ENCODE assay signal across 8 cellular contexts in the genomic region with DNA sequence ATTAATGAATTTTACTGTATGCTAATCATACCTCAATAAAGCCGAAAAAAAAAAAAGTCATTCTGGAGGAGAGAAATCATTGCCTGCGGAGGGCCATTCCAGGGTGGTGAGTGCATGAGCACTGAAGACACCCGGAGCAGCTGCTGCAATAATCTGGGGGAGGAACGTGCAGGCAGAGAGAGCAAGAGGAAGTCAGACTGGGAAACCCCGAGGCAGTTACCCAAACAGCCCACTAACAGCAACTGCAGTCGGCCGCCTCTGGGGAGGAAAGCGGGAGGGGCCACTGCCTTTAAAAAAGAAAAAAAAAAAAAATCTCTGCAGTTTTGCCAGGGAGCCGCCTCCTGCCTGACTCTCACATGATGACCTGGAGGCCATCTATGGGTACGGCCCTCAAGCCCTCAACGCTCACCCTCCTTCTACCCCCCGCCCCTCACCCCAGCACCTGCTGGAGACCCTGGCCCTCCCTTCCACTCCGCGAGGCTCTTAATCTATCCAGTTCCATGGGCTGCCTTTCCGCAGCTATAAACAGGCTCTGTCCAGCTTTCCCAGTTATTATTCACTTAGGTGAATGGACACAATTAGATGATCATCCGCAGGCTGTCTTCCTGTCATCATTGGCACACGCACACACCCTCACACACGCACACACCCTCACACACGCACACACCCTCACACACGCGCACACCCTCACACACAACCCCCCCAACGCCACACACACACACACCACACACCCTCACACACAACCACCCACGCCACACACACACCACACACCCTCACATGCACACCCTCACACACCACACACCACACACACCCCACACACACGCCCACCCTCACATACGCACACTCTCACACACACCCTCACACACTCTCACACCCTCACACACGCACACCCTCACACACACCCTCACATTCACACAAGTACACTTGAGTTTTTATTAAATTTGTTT. TPM values are rescaled to one million over a fixed set of nuclear protein-coding genes. Genes with fewer than 3 reads are reported as not detected.
DNase-seq lines count a peak whose midpoint lies in the region; ATAC-seq and TF ChIP-seq lines count a peak whose summit lies in the region.

No MANE protein-coding gene starts in this region.

- no peaks in the 10 kb centered on the region for H3K36me3 ChIP-seq in hepatocyte (replicated peaks; ENCODE audit: insufficient read depth, low read depth)

- CTCF ChIA-PET in RWPE1 (lab: Yijun Ruan, JAX), result interaction anchor here (0.7 to 1.0 kb wide), 3 partner anchors 22 to 345 kb away, joined by 3 to 8 read pairs (median 3); partner anchors contain the start of gene DUSP9

- 62% methylated on average over 23 of the region's 26 CpGs for WGBS in hepatocyte (ENCODE audit: low lambda C conversion rate, missing lambda C conversion rate)

- no peak overlapping the region for H3K4me3 ChIP-seq in hepatocyte

- ATAC-seq in GM19463 (IDR thresholded peaks at IDR 0.05; ENCODE audit: unreplicated experiment), result peak; percentile 87
- ATAC-seq in HG03457 (IDR thresholded peaks at IDR 0.05; ENCODE audit: unreplicated experiment), result no peak

- POLR2A ChIA-PET in RWPE1 (lab: Yijun Ruan, JAX; ENCODE audit: low non-redundant PET), result no interaction called here

- no peaks in the 10 kb centered on the region for H3K4me1 ChIP-seq in hepatocyte (ENCODE audit: insufficient read depth)

- H3K27ac ChIP-seq in RWPE1 (peak overlapping the region; percentile 89), hepatocyte (no peak overlapping the region)

- H3K9me2 ChIP-seq in hepatocyte (replicated peaks; ENCODE audit: insufficient read depth), result no peaks in the 10 kb centered on the region

- H3K9me3 ChIP-seq in hepatocyte (ENCODE audit: low read depth), result no peaks in the 10 kb centered on the region

- H3K4me2 ChIP-seq in hepatocyte, result no peak overlapping the region

- H4K20me1 ChIP-seq in hepatocyte (ENCODE audit: insufficient read depth, poor library complexity, severe bottlenecking), result no peaks in the 10 kb centered on the region

- H2AFZ ChIP-seq in hepatocyte, result no peak overlapping the region

- TF ChIP-seq CTCF in RWPE1 (conservative IDR thresholded peaks at IDR 0.05; ENCODE audit: low read depth), result no peak
- no peak for TF ChIP-seq CTCF in hepatocyte (IDR thresholded peaks at IDR 0.05; ENCODE audit: poor library complexity)

- DNase-seq in Caki2 (ENCODE audit: low read depth) (peak; percentile 81), HS-5 (ENCODE audit: low read depth) (peak; percentile 65), RWPE1 (ENCODE audit: low spot score) (peak; percentile 81), hepatocyte (ENCODE audit: low spot score) (peak; percentile 43)
- peak; percentile 62 for DNase-seq in activated naive CD4-positive, alpha-beta T cell treated with anti-CD3 and anti-CD28 coated beads, Interleukin-2, amount 50 U/mL, for 16 hours
- peak; percentile 20 to 57 (median 32) for DNase-seq in stimulated activated CD4-positive, alpha-beta T cell treated with anti-CD3 and anti-CD28 coated beads, TNF-alpha, amount 100 ng/mL, for 24 hours (ENCODE audit: low read depth in 3 of 3)

- no peaks in the 10 kb centered on the region for H3K79me2 ChIP-seq in hepatocyte

- H3K27me3 ChIP-seq in hepatocyte, result no peaks in the 10 kb centered on the region

- in situ Hi-C loops in Caki2 (cut with HindIII; ENCODE audit: low pct_unique_long_range_greater_than_20kb, low sequenced_read_pairs), result no loop called here

RNA-seq across cellular contexts. Expression of gene AVPR2, which starts 3.4 kb away (rescaled TPM):
- 0.09 TPM in 1 of 2 replicates, not detected in the other for total RNA-seq in Caki2 (2014; rRNA removed; shearing (Covaris generic); ENCODE audit: low replicate concordance)
- 1.2 TPM in 1 of 2 replicates, not detected in the other for total RNA-seq in hepatocyte
- not detected in 2 replicates for polyA plus RNA-seq in hepatocyte

RNA-seq across cellular contexts. Expression of gene L1CAM, which starts 15.1 kb away (rescaled TPM):
- 37.1 and 49.7 TPM in 2 replicates for total RNA-seq in Caki2 (2014; rRNA removed; shearing (Covaris generic); ENCODE audit: low replicate concordance)
- total RNA-seq in hepatocyte, result 0.12 and 0.33 TPM in 2 replicates
- 0.40 and 0.69 TPM in 2 replicates for polyA plus RNA-seq in hepatocyte

RNA-seq across cellular contexts. Expression of gene ARHGAP4, which starts 25.0 kb away (rescaled TPM):
- 8.1 and 15.3 TPM in 2 replicates for total RNA-seq in Caki2 (2014; rRNA removed; shearing (Covaris generic); ENCODE audit: low replicate concordance)
- total RNA-seq in hepatocyte, result 3.3 and 6.4 TPM in 2 replicates
- polyA plus RNA-seq in hepatocyte, result 6.2 and 10.3 TPM in 2 replicates

RNA-seq across cellular contexts. Expression of gene NAA10, which starts 33.8 kb away (rescaled TPM):
- 119 and 121 TPM in 2 replicates for total RNA-seq in Caki2 (2014; rRNA removed; shearing (Covaris generic); ENCODE audit: low replicate concordance)
- 74.0 and 83.5 TPM in 2 replicates for total RNA-seq in hepatocyte
- 118 and 134 TPM in 2 replicates for polyA plus RNA-seq in hepatocyte

RNA-seq across cellular contexts. Expression of gene RENBP, which starts 43.4 kb away (rescaled TPM):
- total RNA-seq in Caki2 (2014; rRNA removed; shearing (Covaris generic); ENCODE audit: low replicate concordance), result 13.5 and 15.5 TPM in 2 replicates
- total RNA-seq in hepatocyte, result 22.2 and 22.8 TPM in 2 replicates
- polyA plus RNA-seq in hepatocyte, result 5.8 and 13.2 TPM in 2 replicates

Comparison
In these comparisons a context has a peak if more than half of its experiments do, and no peak if none do; other contexts are left out.
1. RNA of gene L1CAM, which starts 15.1 kb away (total RNA-seq): 37.1 to 49.7 TPM in Caki2; 0.12 to 0.33 TPM in hepatocyte; every median in the first group is over 10 times any median in the second.
2. Peak in every context shown above with its lines, with median percentiles within 50 percentile points of each other: DNase-seq.